Comparison of ENCODE assay signal across 1 cellular context in genomic region chr21:39037807-39038405, GRCh38.
TF ChIP-seq lines count a peak whose summit lies in the region.

No MANE protein-coding gene starts in this region.

TF ChIP-seq in H1, 55 proteins besides CTCF, POLR2A, EP300 and RAD21:
- TF ChIP-seq SRF (IDR thresholded peaks at IDR 0.05; ENCODE audit: low read depth, low read length) (no peak), YY1 (IDR thresholded peaks at IDR 0.05; ENCODE audit: low read depth, low read length) (0 out of 2 replicates have a peak, but pooled peaks have one; percentile 7)
